1 cellular context compared by ENCODE assay signal in the genomic region with DNA sequence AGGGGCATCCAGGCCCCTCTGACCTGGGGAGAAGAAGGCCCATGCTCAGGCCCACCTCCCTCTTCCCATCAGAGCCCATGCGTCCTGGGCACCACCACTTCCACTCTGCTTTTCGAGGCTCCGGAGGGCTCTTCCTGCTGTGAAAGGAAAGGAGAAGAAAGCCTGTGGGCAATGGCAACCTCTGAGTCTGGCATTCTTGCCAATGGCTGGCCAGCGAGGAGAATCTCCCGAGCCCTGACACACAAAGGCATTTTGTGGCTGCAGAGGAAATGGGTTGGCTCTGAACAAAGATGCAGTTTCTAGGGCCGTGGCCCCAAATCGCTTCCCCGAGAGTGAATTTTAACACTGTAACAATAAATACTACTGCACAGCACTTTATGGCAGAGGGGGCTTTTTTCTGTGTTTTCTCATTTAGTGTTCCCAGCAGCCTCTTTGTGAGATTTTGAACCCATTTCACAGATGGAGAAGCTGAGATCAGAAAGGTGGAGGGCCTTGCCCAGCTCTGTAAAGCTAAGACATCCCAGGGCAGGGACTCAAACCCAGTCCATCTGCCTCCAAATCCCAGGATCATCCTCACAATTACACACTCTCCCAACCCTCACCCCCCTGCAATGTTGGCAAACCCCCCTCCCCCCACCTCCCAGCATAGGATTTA.
TF ChIP-seq lines count a peak whose summit lies in the region.

No MANE protein-coding gene starts in this region.

TF ChIP-seq in GM23338, 12 proteins besides CTCF, POLR2A, EP300 and RAD21 (continued from another document):
- TF ChIP-seq ETS1 (IDR thresholded peaks at IDR 0.05), result no peak
